In the genomic region with DNA sequence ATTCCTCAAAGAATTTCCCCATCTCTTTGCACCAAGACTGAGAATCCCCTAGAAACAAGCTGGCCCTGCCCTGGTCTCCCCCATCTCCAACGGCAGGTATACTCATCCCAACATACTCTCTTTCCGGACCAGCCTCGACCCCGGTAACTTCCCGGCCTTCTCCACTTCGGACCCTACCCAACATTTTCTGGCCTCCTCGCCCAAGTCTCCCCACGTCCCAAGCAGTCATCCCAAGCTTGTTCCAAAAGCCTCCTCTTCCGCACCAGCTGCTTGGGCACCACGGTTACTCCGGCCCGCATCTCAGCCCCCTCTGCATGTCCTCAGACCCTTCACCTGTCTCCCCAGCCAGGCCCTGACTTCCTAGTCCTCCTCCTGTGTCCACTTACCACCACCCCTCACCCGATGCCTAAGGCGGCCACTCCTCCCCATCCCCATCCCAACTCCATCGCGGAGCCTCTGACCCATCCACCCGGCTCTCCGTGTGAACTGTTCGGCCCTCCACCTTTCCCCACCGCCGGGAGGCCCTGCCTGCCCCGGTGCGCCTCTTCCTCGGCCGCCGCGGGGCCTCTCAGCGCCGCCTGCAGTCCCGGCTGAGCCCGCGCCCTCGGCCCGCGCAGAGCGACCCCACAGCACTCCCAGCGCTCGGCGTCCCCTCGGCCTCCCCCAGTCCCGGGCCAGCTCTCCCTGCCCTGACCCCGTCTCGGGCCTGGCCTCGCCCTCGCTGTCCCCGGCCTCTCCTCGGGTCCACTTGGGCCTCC, we compare ENCODE assay signal across 8 cellular contexts. TPM values are rescaled to one million over a fixed set of nuclear protein-coding genes. Genes with fewer than 3 reads are reported as not detected.
A peak's percentile ranks its signal among the peaks of the same experiment; 100 is the strongest.
DNase-seq lines count a peak whose midpoint lies in the region; ATAC-seq and TF ChIP-seq lines count a peak whose summit lies in the region.

No MANE protein-coding gene starts in this region.

- H3K27me3 Mint-ChIP-seq in T-cell: no peaks in the 10 kb centered on the region

- H3K27me3 ChIP-seq in brain microvascular endothelial cell (replicated peaks) (no peaks in the 10 kb centered on the region), kidney epithelial cell (ENCODE audit: control insufficient read depth, insufficient read depth, low read length) (no peaks in the 10 kb centered on the region)

- CTCF ChIA-PET in T-cell (lab: Charles Lee): interaction anchor here in 1 of 2 donors (1.0 kb wide), 1 partner anchor 196 kb away, joined by 4 read pairs; no protein-coding TSS in a partner anchor

- peak overlapping the region; percentile 75 to 81 (median 81) for H3K4me3 Mint-ChIP-seq in T-cell

- peaks cover 38 to 49% (median 45%) of the 10 kb centered on the region in 3 donors for H3K4me1 Mint-ChIP-seq in T-cell

- ATAC-seq in HG02759 (IDR thresholded peaks at IDR 0.05; ENCODE audit: unreplicated experiment) (peak; percentile 14), T-cell (replicated peaks in 1 of 4) (peak; percentile 30 to 42 (median 39))

- intact Hi-C loops in posterior vena cava (cut with DNase I): no loop called here

- peak overlapping the region; percentile 55 for H3K27ac ChIP-seq in brain microvascular endothelial cell

- peaks cover 5% of the 10 kb centered on the region for H3K36me3 Mint-ChIP-seq in T-cell

- H3K27ac Mint-ChIP-seq in T-cell: peak overlapping the region in 1 of 2 donors; percentile 8

- no peaks in the 10 kb centered on the region for H3K36me3 ChIP-seq in brain microvascular endothelial cell (replicated peaks)
- no peaks in the 10 kb centered on the region for H3K36me3 ChIP-seq in kidney epithelial cell (ENCODE audit: control insufficient read depth, insufficient read depth, low read length)

- POLR2A ChIA-PET in T-cell (lab: Charles Lee): no interaction called here

- TF ChIP-seq CTCF in brain microvascular endothelial cell (IDR thresholded peaks at IDR 0.05; ENCODE audit: low read depth, low read length, missing control alignments) (peak; percentile 30), kidney epithelial cell (IDR thresholded peaks at IDR 0.05; ENCODE audit: insufficient read depth, low read length, poor library complexity, severe bottlenecking) (no peak)

- H3K9me3 Mint-ChIP-seq in T-cell: no peaks in the 10 kb centered on the region

- H3K4me3 ChIP-seq in brain microvascular endothelial cell (ENCODE audit: low read depth, low read length): peak overlapping the region; percentile 69
- peak overlapping the region; percentile 84 for H3K4me3 ChIP-seq in kidney epithelial cell (ENCODE audit: low read depth, low read length)

- DNase-seq in EL (peak; percentile 23), T-cell (peak in 16 of 34 experiments; percentile 8 to 47 (median 22)), brain microvascular endothelial cell (no peak), kidney epithelial cell (ENCODE audit: low read depth) (no peak), NCI-H345 treated with DMSO at 0.1 percent for 48 hours (lab: John Stamatoyannopoulos, UW; ENCODE audit: unreplicated experiment) (no peak), posterior vena cava (ENCODE audit: low spot score) (no peak)
- DNase-seq in stimulated activated CD4-positive, alpha-beta T cell treated with anti-CD3 and anti-CD28 coated beads, Interleukin-4, amount 100 ng/mL, for 24 hours: peak; percentile 32

- in situ Hi-C loops in brain microvascular endothelial cell (cut with HindIII; ENCODE audit: low pct_ligation_motif_present, low sequenced_read_pairs): no loop called here

RNA-seq across cellular contexts. Expression of a gene that starts 1.0 kb away (rescaled TPM):
- total RNA-seq in T-cell (10 to 100 TPM; 31.8 to 45.6 (median 43.7) TPM), kidney epithelial cell (49.8 and 53.1 TPM in 2 replicates), posterior vena cava (10 to 100 TPM; 68.4 to 90.3 TPM)

RNA-seq across cellular contexts. Expression of a gene that starts 45.2 kb away (rescaled TPM):
- total RNA-seq in T-cell: 100 to 1,000 TPM in 2 of 5 donors, 10 to 100 TPM in 3; 91.1 to 184 (median 97.0) TPM
- total RNA-seq in kidney epithelial cell: 59.5 and 61.3 TPM in 2 replicates
- total RNA-seq in posterior vena cava: 10 to 100 TPM; 23.5 to 25.2 TPM

Comparison
In these comparisons a context has a peak if more than half of its experiments do, and no peak if none do; other contexts are left out.
1. DNase-seq: peak in EL (single experiment) and stimulated activated CD4-positive, alpha-beta T cell treated with anti-CD3 and anti-CD28 coated beads, Interleukin-4, amount 100 ng/mL, for 24 hours (single experiment); none in brain microvascular endothelial cell (single experiment), kidney epithelial cell (single experiment), NCI-H345 treated with DMSO at 0.1 percent for 48 hours (single experiment) and posterior vena cava (single experiment).